ENCODE assay signal across 8 cellular contexts in genomic region chr19:14383898-14384669, GRCh38. TPM values are rescaled to one million over a fixed set of nuclear protein-coding genes. Genes with fewer than 3 reads are reported as not detected.
DNase-seq lines count a peak whose midpoint lies in the region; ATAC-seq, FAIRE-seq and TF ChIP-seq lines count a peak whose summit lies in the region.

No MANE protein-coding gene starts in this region.

- no peaks in the 10 kb centered on the region for H3K36me3 ChIP-seq in SJCRH30
- H3K36me3 ChIP-seq in ascending aorta = peaks cover 13 to 14% of the 10 kb centered on the region in 2 donors
- peaks cover 16% of the 10 kb centered on the region for H3K36me3 ChIP-seq in lower lobe of right lung

- peak overlapping the region; percentile 95 for H3K4me2 ChIP-seq in A549

- WGBS in A549 (ENCODE audit: missing lambda C conversion rate) = 10% methylated on average over 9 of the region's 13 CpGs

- ATAC-seq in A549 = peak in 1 of 2 experiments; percentile 18; a peak in 3 of 6 replicates
- ATAC-seq in lower lobe of right lung = peak; percentile 5 to 12
- no peak for ATAC-seq in GM21381 (IDR thresholded peaks at IDR 0.05; ENCODE audit: unreplicated experiment)

- POLR2A ChIA-PET in A549 (lab: Yijun Ruan, JAX) = interaction anchor here (0.6 kb wide), 1 partner anchor 266 kb away, joined by 4 read pairs; no protein-coding TSS in a partner anchor

- H3K27ac ChIP-seq in A549 = peak overlapping the region; percentile 86 to 94
- H3K27ac ChIP-seq in SJCRH30 = peak overlapping the region; percentile 8
- H3K27ac ChIP-seq in ascending aorta = peak overlapping the region; percentile 96 to 97
- H3K27ac ChIP-seq in lower lobe of right lung = peak overlapping the region; percentile 90
- H3K27ac ChIP-seq in substantia nigra (ENCODE audit: low read depth, low read length, poor library complexity, severe bottlenecking) = peak overlapping the region; percentile 53

- CTCF ChIA-PET in A549 (lab: Yijun Ruan, JAX) = interaction anchor here (0.7 to 1.3 kb wide), 2 partner anchors 22 to 36 kb away, joined by 3 read pairs; no protein-coding TSS in a partner anchor

- DNase-seq in A549 (ENCODE audit: low read depth in 1 of 2, low spot score in 1 of 2) = no peak
- no peak for DNase-seq in GM19239 (ENCODE audit: insufficient read length, low spot score)
- peak in 1 of 2 experiments; percentile 54 for DNase-seq in SJCRH30
- no peak for DNase-seq in ascending aorta (ENCODE audit: low spot score in 2 of 2)
- peak; percentile 65 for DNase-seq in lower lobe of right lung
- peak in 8 of 49 donors; percentile 5 to 46 (median 11) for DNase-seq in substantia nigra (lab: John Stamatoyannopoulos, UW)
- no peak for DNase-seq in DMS153 treated with DMSO at 0.1 percent for 48 hours (lab: John Stamatoyannopoulos, UW; ENCODE audit: unreplicated experiment)

- FAIRE-seq in A549 (lab: Jason Lieb, UNC) = no peak
- peak; percentile 88 for FAIRE-seq in GM19239 (lab: Jason Lieb, UNC)

- TF ChIP-seq RAD21 in A549 (conservative IDR thresholded peaks at IDR 0.05 in 1 of 2, IDR thresholded peaks at IDR 0.05 in 1 of 2) = no peak

- TF ChIP-seq CTCF in A549 (IDR thresholded peaks at IDR 0.05) = no peak
- TF ChIP-seq CTCF in ascending aorta (IDR thresholded peaks at IDR 0.05) = no peak
- no peak for TF ChIP-seq CTCF in lower lobe of right lung (IDR thresholded peaks at IDR 0.05)

- H3K4me3 ChIP-seq in A549 (peak overlapping the region; percentile 24), SJCRH30 (0 out of 2 replicates have a peak overlapping the region, but pooled peaks have one; percentile 11), ascending aorta (peak overlapping the region; percentile 71 to 92), lower lobe of right lung (peak overlapping the region; percentile 83)

- TF ChIP-seq EP300 in A549 (IDR thresholded peaks at IDR 0.05) = no peak

- peaks cover 34% of the 10 kb centered on the region for H3K4me1 ChIP-seq in A549
- peaks cover 8% of the 10 kb centered on the region for H3K4me1 ChIP-seq in SJCRH30
- peaks cover 3 to 30% of the 10 kb centered on the region in 2 donors for H3K4me1 ChIP-seq in ascending aorta
- peaks cover 73% of the 10 kb centered on the region for H3K4me1 ChIP-seq in lower lobe of right lung

- intact Hi-C loops in ascending aorta (cut with DNase I) (loop anchor here (1.0 to 2.0 kb wide), 2 partner anchors 21 to 23 kb away; no protein-coding TSS in a partner anchor), lower lobe of right lung (cut with DNase I) (no loop called here)

- TF ChIP-seq POLR2A in A549 (IDR thresholded peaks at IDR 0.05; ENCODE audit: low read length) = no peak

- H3K9me3 ChIP-seq in A549 (no peaks in the 10 kb centered on the region), SJCRH30 (replicated peaks) (no peaks in the 10 kb centered on the region), ascending aorta (no peaks in the 10 kb centered on the region), lower lobe of right lung (no peaks in the 10 kb centered on the region)

- H3K27me3 ChIP-seq in SJCRH30 (no peaks in the 10 kb centered on the region), ascending aorta (no peaks in the 10 kb centered on the region), lower lobe of right lung (ENCODE audit: low read depth) (no peaks in the 10 kb centered on the region)

TF ChIP-seq in A549, 52 proteins besides CTCF, POLR2A, EP300 and RAD21:
- peak; percentile 84 for TF ChIP-seq FOSL2 (IDR thresholded peaks at IDR 0.05)
- peak; percentile 95 for TF ChIP-seq FOSL2 (CRISPR knock-in tag; IDR thresholded peaks at IDR 0.05)
- TF ChIP-seq TFCP2L1 (CRISPR knock-in tag; IDR thresholded peaks at IDR 0.05) = no peak
- TF ChIP-seq JUNB (IDR thresholded peaks at IDR 0.05) = peak; percentile 63
- no peak for TF ChIP-seq FOXS1 (CRISPR knock-in tag; IDR thresholded peaks at IDR 0.05)
- TF ChIP-seq RCOR1 (IDR thresholded peaks at IDR 0.05; ENCODE audit: low read depth, low read length) = no peak
- TF ChIP-seq HOXB5 (CRISPR knock-in tag; IDR thresholded peaks at IDR 0.05) = no peak
- TF ChIP-seq ZFP36 (IDR thresholded peaks at IDR 0.05; ENCODE audit: borderline replicate concordance, partially characterized antibody) = no peak
- TF ChIP-seq HOXA7 (CRISPR knock-in tag; IDR thresholded peaks at IDR 0.05) = no peak
- no peak for TF ChIP-seq TP53 (CRISPR knock-in tag; IDR thresholded peaks at IDR 0.05)
- no peak for TF ChIP-seq MAX (IDR thresholded peaks at IDR 0.05)
- no peak for TF ChIP-seq USF2 (IDR thresholded peaks at IDR 0.05)
- no peak for TF ChIP-seq NPAS2 (CRISPR knock-in tag; IDR thresholded peaks at IDR 0.05; ENCODE audit: borderline replicate concordance)
- no peak for TF ChIP-seq PHF8 (IDR thresholded peaks at IDR 0.05; ENCODE audit: borderline replicate concordance, low read depth)
- TF ChIP-seq HDAC2 (IDR thresholded peaks at IDR 0.05) = peak; percentile 57; the same call in 1 of the 2 replicates
- peak; percentile 93 for TF ChIP-seq KDM1A (IDR thresholded peaks at IDR 0.05; ENCODE audit: low read depth)
- TF ChIP-seq, protein P1, sequence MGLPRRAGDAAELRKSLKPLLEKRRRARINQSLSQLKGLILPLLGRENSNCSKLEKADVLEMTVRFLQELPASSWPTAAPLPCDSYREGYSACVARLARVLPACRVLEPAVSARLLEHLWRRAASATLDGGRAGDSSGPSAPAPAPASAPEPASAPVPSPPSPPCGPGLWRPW (IDR thresholded peaks at IDR 0.05) = no peak
TF ChIP-seq in A549: peak in this region for 4.

RNA-seq across cellular contexts. Expression of gene ADGRE5, which starts 2.8 kb away (rescaled TPM):
- polyA plus RNA-seq in A549 (2011; rRNA removed) (16.9 and 19.8 TPM in 2 replicates), A549 (2017; fragmentation: RNase III; extraction: RNeasy Plus Mini Kit Qiagen cat#74134 plus additional on column Dnase treatment) (32.8 to 34.1 TPM (median 33.1 TPM) in 3 replicates)
- 17.8 and 21.7 TPM in 2 replicates for polyA plus RNA-seq in A549 (2012; cell fraction: cytosol; rRNA removed)
- 86.3 and 101 TPM in 2 replicates for polyA plus RNA-seq in A549 (2012; cell fraction: nucleus; rRNA removed)
- 20.7 and 24.9 TPM in 2 replicates for polyA minus RNA-seq in A549 (2011; rRNA and poly(A)+ RNA removed)
- 20.4 and 22.6 TPM in 2 replicates for total RNA-seq in SJCRH30 (2014; rRNA removed; shearing (Covaris generic))
- total RNA-seq in ascending aorta (201 TPM), lower lobe of right lung (239 TPM)

RNA-seq across cellular contexts. Expression of gene DDX39A, which starts 35.1 kb away (rescaled TPM):
- polyA plus RNA-seq in A549 (2011; rRNA removed) (57.9 and 59.0 TPM in 2 replicates), A549 (2017; fragmentation: RNase III; extraction: RNeasy Plus Mini Kit Qiagen cat#74134 plus additional on column Dnase treatment) (110 to 118 TPM (median 112 TPM) in 3 replicates)
- 172 and 176 TPM in 2 replicates for polyA plus RNA-seq in A549 (2012; cell fraction: cytosol; rRNA removed)
- 636 and 678 TPM in 2 replicates for polyA plus RNA-seq in A549 (2012; cell fraction: nucleus; rRNA removed)
- 58.9 and 69.4 TPM in 2 replicates for polyA minus RNA-seq in A549 (2011; rRNA and poly(A)+ RNA removed)
- total RNA-seq in SJCRH30 (2014; rRNA removed; shearing (Covaris generic)) = 180 and 188 TPM in 2 replicates
- total RNA-seq in ascending aorta (83.4 TPM), lower lobe of right lung (59.3 TPM)

RNA-seq across cellular contexts. Expression of gene PKN1, which starts 49.0 kb away (rescaled TPM):
- polyA plus RNA-seq in A549 (2011; rRNA removed) (26.5 and 33.4 TPM in 2 replicates), A549 (2017; fragmentation: RNase III; extraction: RNeasy Plus Mini Kit Qiagen cat#74134 plus additional on column Dnase treatment) (37.3 to 45.8 TPM (median 41.7 TPM) in 3 replicates)
- polyA plus RNA-seq in A549 (2012; cell fraction: cytosol; rRNA removed) = 52.0 and 53.8 TPM in 2 replicates
- polyA plus RNA-seq in A549 (2012; cell fraction: nucleus; rRNA removed) = 57.1 and 61.2 TPM in 2 replicates
- polyA minus RNA-seq in A549 (2011; rRNA and poly(A)+ RNA removed) = 82.9 and 96.8 TPM in 2 replicates
- 63.5 and 66.2 TPM in 2 replicates for total RNA-seq in SJCRH30 (2014; rRNA removed; shearing (Covaris generic))
- total RNA-seq in ascending aorta (231 TPM), lower lobe of right lung (147 TPM)

Comparison
In these comparisons a context has a peak if more than half of its experiments do, and no peak if none do; other contexts are left out.
1. H3K27ac ChIP-seq: peak in every context shown above with its lines; median percentile 96 in ascending aorta; 90 in A549; 90 in lower lobe of right lung; 53 in substantia nigra; 8 in SJCRH30.
2. H3K4me3 ChIP-seq: peak in every context shown above with its lines; median percentile 83 in lower lobe of right lung; 82 in ascending aorta; 24 in A549; 11 in SJCRH30.